In genomic region chr14:34387974-34388533, GRCh38 we compare ENCODE assay signal across 20 cellular contexts.
"Had no signal": no experiment of that assay in that cellular context is flagged by ENCODE, and none has a peak within 500 bp of the region (broad histone marks: within the 10 kb centered on the region; RNA-seq: fewer than 3 reads in every experiment).

No MANE protein-coding gene starts in this region.

- H3K4me3 ChIP-seq: ovary, prostate gland, right atrium auricular region, tibial artery had no signal

- H3K4me1 ChIP-seq: prostate gland, right atrium auricular region, tibial artery had no signal

- H3K27ac ChIP-seq: neutrophil, ovary, prostate gland, right atrium auricular region, tibial artery, VCaP had no signal

- H3K27ac Mint-ChIP-seq: activated CD8-positive, alpha-beta T cell treated with anti-CD3 and anti-CD28 coated beads, Interleukin-2, amount 10 ng/mL, durations not matched to agents 7 days and 5 days; activated naive CD8-positive, alpha-beta T cell; memory B cell; nephron; stimulated activated naive CD8-positive, alpha-beta T cell treated with anti-CD3 and anti-CD28 coated beads, Interleukin-15, Interleukin-2, amounts not matched to agents 100 ng/mL and 50 ng/mL, for 24 hours had no signal

- H3K36me3 ChIP-seq: neutrophil, ovary, prostate gland, right atrium auricular region, tibial artery had no signal

- H3K4me1 Mint-ChIP-seq: memory B cell, nephron had no signal

- H3K27me3 ChIP-seq: neutrophil, ovary, right atrium auricular region had no signal

- DNase-seq: activated CD4-positive, alpha-beta T cell treated with anti-CD3 and anti-CD28 coated beads, Interleukin-2, amount 50 U/mL, for 1 hour; activated CD8-positive, alpha-beta T cell treated with anti-CD3 and anti-CD28 coated beads, Interleukin-2, amount 10 ng/mL, durations not matched to agents 7 days and 5 days; activated T-cell treated with anti-CD3 and anti-CD28 coated beads, Interleukin-2, amount 50 U/mL, for 1 hour; amygdala; foreskin melanocyte; glutamatergic neuron; hippocampal formation; left colon; ovary; stimulated activated CD4-positive, alpha-beta T cell treated with anti-CD3 and anti-CD28 coated beads, Interleukin-4, amount 100 ng/mL, for 4 hours; substantia nigra; tibial artery had no signal

- H3K36me3 Mint-ChIP-seq: activated naive CD8-positive, alpha-beta T cell had no signal

- H3K4me3 Mint-ChIP-seq: activated CD8-positive, alpha-beta T cell treated with anti-CD3 and anti-CD28 coated beads, Interleukin-2, amount 10 ng/mL, durations not matched to agents 7 days and 5 days; activated naive CD8-positive, alpha-beta T cell; memory B cell; nephron; stimulated activated naive CD8-positive, alpha-beta T cell treated with anti-CD3 and anti-CD28 coated beads, Interleukin-15, Interleukin-2, amounts not matched to agents 100 ng/mL and 50 ng/mL, for 24 hours had no signal

- H3K9me3 ChIP-seq: neutrophil, ovary, prostate gland had no signal
